8 cellular contexts compared by ENCODE assay signal in genomic region chr10:18104223-18104872, GRCh38. TPM values are rescaled to one million over a fixed set of nuclear protein-coding genes. Genes with fewer than 3 reads are reported as not detected.
DNase-seq lines count a peak whose midpoint lies in the region; ATAC-seq and TF ChIP-seq lines count a peak whose summit lies in the region.

No MANE protein-coding gene starts in this region.

- no peaks in the 10 kb centered on the region for H3K36me3 Mint-ChIP-seq in neural crest cell (ENCODE audit: low read depth)

- peak in 3 of 4 experiments; percentile 1 to 22 (median 6) for DNase-seq in activated CD4-positive, CD25-positive, alpha-beta regulatory T cell (lab: John Stamatoyannopoulos, UW)
- DNase-seq in MV-4-11 (lab: John Stamatoyannopoulos, UW), result peak; percentile 32
- peak; percentile 2 to 12 (median 8) for DNase-seq in activated CD8-positive, alpha-beta memory T cell treated with anti-CD3 and anti-CD28 coated beads for 48 hours (ENCODE audit: low read depth in 2 of 3, low spot score in 2 of 3)
- DNase-seq in fibroblast of mammary gland (ENCODE audit: low read depth), result peak; percentile 63
- peak; percentile 62 for DNase-seq in neural crest cell (ENCODE audit: low read depth, low spot score)
- no peak for DNase-seq in mesenteric fat pad (ENCODE audit: low spot score)

- no peaks in the 10 kb centered on the region for H3K9me3 Mint-ChIP-seq in neural crest cell

- H3K27me3 Mint-ChIP-seq in neural crest cell (ENCODE audit: low read depth), result peaks cover 2% of the 10 kb centered on the region

- no peak overlapping the region for H3K4me3 ChIP-seq in fibroblast of mammary gland (ENCODE audit: control insufficient read depth, low read depth, low read length)

- peak; percentile 65 for TF ChIP-seq CTCF in fibroblast of mammary gland (conservative IDR thresholded peaks at IDR 0.05; ENCODE audit: control insufficient read depth, insufficient read depth, low read depth, low read length)
- TF ChIP-seq CTCF in neural crest cell (conservative IDR thresholded peaks at IDR 0.05), result peak; percentile 82

- H3K4me3 Mint-ChIP-seq in neural crest cell, result no peak overlapping the region

- H3K4me1 Mint-ChIP-seq in neural crest cell, result no peaks in the 10 kb centered on the region

- no peak overlapping the region for H3K27ac Mint-ChIP-seq in neural crest cell (ENCODE audit: unreplicated experiment)

- ATAC-seq in activated CD4-positive, CD25-positive, alpha-beta regulatory T cell treated with anti-CD3 and anti-CD28 coated beads, Interleukin-2, amount 50 U/mL, for 24 hours, result no peak
- no peak for ATAC-seq in GM21360 (IDR thresholded peaks at IDR 0.05; ENCODE audit: unreplicated experiment)

RNA-seq across cellular contexts. Expression of gene CACNB2, which starts 35.9 kb away (rescaled TPM):
- total RNA-seq in neural crest cell, result 2.1 and 2.2 TPM in 2 replicates
- 0.19 TPM for total RNA-seq in mesenteric fat pad
